19 cellular contexts compared by ENCODE assay signal in genomic region chr7:93856319-93856718, GRCh38. TPM values are rescaled to one million over a fixed set of nuclear protein-coding genes. Genes with fewer than 3 reads are reported as not detected.
A peak's percentile ranks its signal among the peaks of the same experiment; 100 is the strongest.
DNase-seq lines count a peak whose midpoint lies in the region; ATAC-seq and TF ChIP-seq lines count a peak whose summit lies in the region.
"Had no signal": no experiment of that assay in that cellular context is flagged by ENCODE, and none has a peak within 500 bp of the region (broad histone marks: within the 10 kb centered on the region; RNA-seq: fewer than 3 reads in every experiment).

No MANE protein-coding gene starts in this region.

- H3K27ac ChIP-seq in RWPE2 (ENCODE audit: poor library complexity, severe bottlenecking) (peak overlapping the region; percentile 86), foreskin keratinocyte (no peak overlapping the region), neuronal stem cell (replicated peaks; ENCODE audit: low read length) (no peak overlapping the region)
- H3K27ac ChIP-seq: gastrocnemius medialis, left ventricle myocardium inferior, testis had no signal

- no peak overlapping the region for H4K91ac ChIP-seq in neuronal stem cell (ENCODE audit: low read depth, low read length, poor library complexity)

- H3K4me2 ChIP-seq in neuronal stem cell (ENCODE audit: insufficient read depth, low read length, poor library complexity, severe bottlenecking), result no peak overlapping the region

- H2AK5ac ChIP-seq in neuronal stem cell (ENCODE audit: low read depth, low read length), result no peak overlapping the region

- H3K14ac ChIP-seq in neuronal stem cell (ENCODE audit: low read length), result no peak overlapping the region

- no peak overlapping the region for H2BK120ac ChIP-seq in neuronal stem cell (ENCODE audit: low read depth, low read length)

- H3K4me1 ChIP-seq in RWPE2 (ENCODE audit: insufficient read depth, poor library complexity, severe bottlenecking) (peaks cover 49% of the 10 kb centered on the region), foreskin keratinocyte (peaks cover 38% of the 10 kb centered on the region), neuronal stem cell (ENCODE audit: control insufficient read depth in 2 of 2, insufficient read depth in 1 of 2, low read depth in 1 of 2, low read length in 2 of 2) (no peaks in the 10 kb centered on the region)
- H3K4me1 ChIP-seq: gastrocnemius medialis, left ventricle myocardium inferior, testis had no signal

- H3K18ac ChIP-seq in neuronal stem cell (ENCODE audit: low read length), result no peak overlapping the region

- no peak overlapping the region for H3K4ac ChIP-seq in neuronal stem cell (ENCODE audit: low read length)

- H2BK12ac ChIP-seq in neuronal stem cell (ENCODE audit: low read length), result no peak overlapping the region

- no peak overlapping the region for H3K9ac ChIP-seq in neuronal stem cell (ENCODE audit: low read depth, low read length, poor library complexity)

- no peak overlapping the region for H3K23ac ChIP-seq in neuronal stem cell (ENCODE audit: low read depth, low read length, poor library complexity)

- H3K4me3 ChIP-seq in RWPE2 (ENCODE audit: severe bottlenecking) (no peak overlapping the region), neuronal stem cell (ENCODE audit: low read length in 2 of 2) (no peak overlapping the region)
- H3K4me3 ChIP-seq: gastrocnemius medialis, left ventricle myocardium inferior, testis had no signal

- H2AFZ ChIP-seq in neuronal stem cell (ENCODE audit: low read length), result no peak overlapping the region

- H2BK5ac ChIP-seq in neuronal stem cell (ENCODE audit: low read length), result no peak overlapping the region

- no peak for TF ChIP-seq CTCF in RWPE2 (IDR thresholded peaks at IDR 0.05; ENCODE audit: poor library complexity, severe bottlenecking)
- no peak for TF ChIP-seq CTCF in foreskin keratinocyte (conservative IDR thresholded peaks at IDR 0.05)

- H3K79me1 ChIP-seq in neuronal stem cell (ENCODE audit: low read depth, low read length), result no peaks in the 10 kb centered on the region

- DNase-seq in RWPE2 (ENCODE audit: low spot score) (no peak), foreskin keratinocyte (peak; percentile 76 to 89), NCI-H524 treated with DMSO at 0.1 percent for 48 hours (lab: John Stamatoyannopoulos, UW) (no peak), neuronal stem cell (ENCODE audit: low spot score) (no peak), Right ventricle myocardium inferior (ENCODE audit: missing footprints) (no peak)
- DNase-seq: activated CD4-positive, alpha-beta T cell treated with anti-CD3 and anti-CD28 coated beads, Interleukin-2, amount 50 U/mL, for 48 hours; activated T-cell treated with anti-CD3 and anti-CD28 coated beads, Interleukin-2, amount 50 U/mL, for 24 hours; cortex of kidney; DND-41; gastrocnemius medialis; left ventricle myocardium inferior; NCI-H1092; NCI-H774; RPMI8226; testis had no signal

- ATAC-seq in GM18519 (IDR thresholded peaks at IDR 0.05; ENCODE audit: low FRiP score, unreplicated experiment) (peak; percentile 79), HG03378 (IDR thresholded peaks at IDR 0.05; ENCODE audit: unreplicated experiment) (peak; percentile 59), RWPE2 (ENCODE audit: low read depth) (peak; percentile 89), foreskin keratinocyte (peak; percentile 84), Right ventricle myocardium inferior (no peak), HG02798 (IDR thresholded peaks at IDR 0.05; ENCODE audit: poor library complexity, unreplicated experiment) (no peak)
- ATAC-seq: gastrocnemius medialis had no signal

- intact Hi-C loops in Right ventricle myocardium inferior (cut with DNase I), result no loop called here

- H4K8ac ChIP-seq in neuronal stem cell (ENCODE audit: low read depth, low read length), result no peak overlapping the region

- H3K9me3 ChIP-seq in RWPE2 (ENCODE audit: severe bottlenecking) (no peaks in the 10 kb centered on the region), neuronal stem cell (replicated peaks in 1 of 2; ENCODE audit: control insufficient read depth in 2 of 2, insufficient read depth in 1 of 2, low read depth in 1 of 2, low read length in 2 of 2) (no peaks in the 10 kb centered on the region)
- H3K9me3 ChIP-seq: gastrocnemius medialis, left ventricle myocardium inferior, testis had no signal

- H2BK15ac ChIP-seq in neuronal stem cell (ENCODE audit: low read length), result no peak overlapping the region

- H3K36me3 ChIP-seq in RWPE2 (ENCODE audit: low read depth) (no peaks in the 10 kb centered on the region), neuronal stem cell (replicated peaks in 1 of 2; ENCODE audit: control insufficient read depth in 2 of 2, insufficient read depth in 2 of 2, low read length in 2 of 2) (no peaks in the 10 kb centered on the region)
- H3K36me3 ChIP-seq: gastrocnemius medialis, left ventricle myocardium inferior had no signal

- H3K27me3 ChIP-seq in RWPE2 (ENCODE audit: insufficient read depth, poor library complexity, severe bottlenecking), result no peaks in the 10 kb centered on the region
- H3K27me3 ChIP-seq in foreskin keratinocyte, result no peaks in the 10 kb centered on the region
- no peaks in the 10 kb centered on the region for H3K27me3 ChIP-seq in neuronal stem cell (ENCODE audit: control insufficient read depth in 3 of 3, insufficient read depth in 3 of 3, low read depth in 1 of 3, low read length in 3 of 3)
- H3K27me3 ChIP-seq: gastrocnemius medialis, testis had no signal

RNA-seq across cellular contexts. Expression of gene TFPI2, which starts 34.2 kb away (rescaled TPM):
- total RNA-seq in foreskin keratinocyte (21.8 and 67.5 TPM in 2 replicates), Right ventricle myocardium inferior (2.4 TPM)
- polyA plus RNA-seq in foreskin keratinocyte, result 19.3 and 71.3 TPM in 2 replicates
- polyA plus RNA-seq in neuronal stem cell (2013, experiment 1 of 2), result 4.7 TPM
- polyA plus RNA-seq in neuronal stem cell (2013, experiment 2 of 2), result 5.2 TPM

RNA-seq across cellular contexts. Expression of gene GNGT1, which starts 50.0 kb away (rescaled TPM):
- not detected in 2 replicates for total RNA-seq in foreskin keratinocyte
- polyA plus RNA-seq in foreskin keratinocyte, result not detected in 2 replicates
- 0.33 TPM for polyA plus RNA-seq in neuronal stem cell (2013, experiment 1 of 2)
- polyA plus RNA-seq in neuronal stem cell (2013, experiment 2 of 2), result 0.42 TPM
- not detected for total RNA-seq in Right ventricle myocardium inferior
- total RNA-seq: gastrocnemius medialis, left ventricle myocardium inferior, mucosa of gallbladder, testis had no signal

Comparison
In these comparisons a context has a peak if more than half of its experiments do, and no peak if none do; other contexts are left out.
1. ATAC-seq: peak in GM18519 (single experiment), HG03378 (single experiment), RWPE2 (single experiment) and foreskin keratinocyte (single experiment); none in Right ventricle myocardium inferior (single experiment) and HG02798 (single experiment).
2. DNase-seq: peak in foreskin keratinocyte (2 of 2); none in RWPE2 (single experiment), NCI-H524 treated with DMSO at 0.1 percent for 48 hours (single experiment), neuronal stem cell (single experiment) and Right ventricle myocardium inferior (single experiment).